9 cellular contexts compared by ENCODE assay signal in the genomic region with DNA sequence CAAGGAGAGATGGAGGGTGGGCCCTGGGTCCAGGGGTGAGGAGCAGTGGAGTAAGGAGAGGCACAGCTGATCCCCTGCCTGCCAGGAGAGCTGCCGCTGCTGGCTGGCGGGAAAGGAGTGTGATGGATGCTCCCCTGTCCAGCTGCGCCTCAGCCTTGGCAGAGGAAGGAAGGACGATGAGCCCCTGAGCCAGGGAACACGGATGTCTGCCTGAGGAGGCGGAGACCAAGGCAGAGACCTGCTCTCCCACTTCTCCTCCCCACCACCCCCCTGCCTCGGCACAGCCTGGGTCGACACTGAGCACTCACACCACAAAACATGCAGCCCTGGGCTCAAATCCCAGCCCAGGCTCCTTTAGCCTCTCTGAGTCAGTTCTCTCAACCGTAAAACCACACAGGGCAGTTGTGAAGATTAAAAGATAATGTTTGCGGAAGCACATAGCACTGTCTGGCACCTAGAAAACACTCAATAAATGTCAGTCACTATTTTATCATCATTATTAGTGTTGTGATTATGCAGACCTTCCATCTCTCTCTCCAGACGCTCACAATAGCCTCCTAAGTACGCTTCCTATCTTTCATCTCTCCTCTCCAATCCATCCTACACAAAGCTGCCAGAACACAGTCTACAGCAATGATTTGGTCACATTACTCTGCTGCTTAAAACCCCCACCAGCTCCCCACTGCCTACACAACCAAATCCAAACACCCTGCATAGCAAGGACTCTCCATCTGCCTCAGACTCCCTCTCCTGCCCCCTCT.
A peak's percentile ranks its signal among the peaks of the same experiment; 100 is the strongest.
DNase-seq lines count a peak whose midpoint lies in the region; ATAC-seq lines count a peak whose summit lies in the region.
"Had no signal": no experiment of that assay in that cellular context is flagged by ENCODE, and none has a peak within 500 bp of the region (broad histone marks: within the 10 kb centered on the region; RNA-seq: fewer than 3 reads in every experiment).

No MANE protein-coding gene starts in this region.

- no peaks in the 10 kb centered on the region for H3K27me3 ChIP-seq in muscle layer of duodenum (ENCODE audit: low read depth, low read length)

- H3K36me3 ChIP-seq in muscle layer of duodenum (ENCODE audit: control insufficient read depth in 1 of 2, insufficient read depth in 2 of 2, low read length in 2 of 2), result no peaks in the 10 kb centered on the region

- peaks cover 8 to 36% of the 10 kb centered on the region in 2 donors for H3K4me1 ChIP-seq in muscle layer of duodenum (ENCODE audit: control insufficient read depth in 1 of 2, insufficient read depth in 2 of 2, low read length in 2 of 2)

- H3K4me3 ChIP-seq in muscle layer of duodenum (ENCODE audit: low read depth in 1 of 2, low read length in 2 of 2), result peak overlapping the region in 1 of 2 donors; percentile 15
- H3K4me3 ChIP-seq: skin epidermis had no signal

- ATAC-seq in HG02970 (IDR thresholded peaks at IDR 0.05; ENCODE audit: low FRiP score, unreplicated experiment), result no peak

- DNase-seq in NCI-H2227 (lab: John Stamatoyannopoulos, UW; ENCODE audit: unreplicated experiment), result peak; percentile 43
- no peak for DNase-seq in NCI-H2227 treated with DMSO at 0.1 percent for 48 hours (lab: John Stamatoyannopoulos, UW)
- peak; percentile 8 for DNase-seq in HCEC 1CT
- peak; percentile 76 for DNase-seq in NCI-H2107 treated with DMSO at 0.1 percent for 48 hours (lab: John Stamatoyannopoulos, UW; ENCODE audit: unreplicated experiment)
- DNase-seq in astrocyte of the hippocampus (ENCODE audit: low read depth, low spot score), result peak; percentile 90
- no peak for DNase-seq in NCI-H1048 (lab: John Stamatoyannopoulos, UW)

- H3K9me3 ChIP-seq in muscle layer of duodenum (ENCODE audit: control insufficient read depth in 1 of 2, low read length in 2 of 2), result no peaks in the 10 kb centered on the region

- H3K27ac ChIP-seq in muscle layer of duodenum (ENCODE audit: low read length), result peak overlapping the region; percentile 40

Comparison
In these comparisons a context has a peak if more than half of its experiments do, and no peak if none do; other contexts are left out.
1. DNase-seq: peak in NCI-H2227 (single experiment), HCEC 1CT (single experiment), NCI-H2107 treated with DMSO at 0.1 percent for 48 hours (single experiment) and astrocyte of the hippocampus (single experiment); none in NCI-H2227 treated with DMSO at 0.1 percent for 48 hours (single experiment) and NCI-H1048 (single experiment).